Comparison of ENCODE assay signal across 14 cellular contexts in genomic region chr17:50877042-50877441, GRCh38. TPM values are rescaled to one million over a fixed set of nuclear protein-coding genes. Genes with fewer than 3 reads are reported as not detected.
"Had no signal": no experiment of that assay in that cellular context is flagged by ENCODE, and none has a peak within 500 bp of the region (broad histone marks: within the 10 kb centered on the region; RNA-seq: fewer than 3 reads in every experiment).

No MANE protein-coding gene starts in this region.

RNA-seq across cellular contexts. Expression of gene WFIKKN2, which starts 41.7 kb away (rescaled TPM):
- total RNA-seq: activated naive CD4-positive, alpha-beta T cell treated with anti-CD3 and anti-CD28 coated beads for 36 hours; activated naive CD4-positive, alpha-beta T cell treated with anti-CD3 and anti-CD28 coated beads, Interleukin-2, amount 50 U/mL, for 72 hours; activated naive CD8-positive, alpha-beta T cell treated with anti-CD3 and anti-CD28 coated beads for 36 hours; activated naive CD8-positive, alpha-beta T cell treated with anti-CD3 and anti-CD28 coated beads, Interleukin-2, amount 10 ng/mL, durations not matched to agents 7 days and 5 days; activated T-cell treated with anti-CD3 and anti-CD28 coated beads, Interleukin-2, amount 50 U/mL, for 4 hours; activated T-cell treated with anti-CD3 and anti-CD28 coated beads, Interleukin-2, amount 50 U/mL, for 72 hours; activated T-helper 1 cell treated with anti-CD3 and anti-CD28 coated beads, Interleukin-12 subunit alpha, Interleukin-12 subunit beta, Interleukin-2, Interleukin-4 antibody, amounts not matched to agents 30 ng/mL and 10 ng/mL and 1 ng/mL, durations not matched to agents 14 hours and 24 hours and 36 hours; activated T-helper 17 cell treated with anti-CD3 and anti-CD28 coated beads, Interleukin-2, amount 50 U/mL, for 72 hours; activated T-helper 2 cell treated with anti-CD3 and anti-CD28 coated beads, Interferon-gamma antibody, Interleukin-2, Interleukin-4, amounts not matched to agents 10 μg/mL and 5 μg/mL and 100 μg/mL, durations not matched to agents 14 hours and 24 hours and 36 hours; ascending aorta; breast epithelium; bronchial epithelial cell; cardiac muscle cell had no signal
- polyA plus RNA-seq: aorta had no signal
